Comparison of ENCODE assay signal across 9 cellular contexts in the genomic region with DNA sequence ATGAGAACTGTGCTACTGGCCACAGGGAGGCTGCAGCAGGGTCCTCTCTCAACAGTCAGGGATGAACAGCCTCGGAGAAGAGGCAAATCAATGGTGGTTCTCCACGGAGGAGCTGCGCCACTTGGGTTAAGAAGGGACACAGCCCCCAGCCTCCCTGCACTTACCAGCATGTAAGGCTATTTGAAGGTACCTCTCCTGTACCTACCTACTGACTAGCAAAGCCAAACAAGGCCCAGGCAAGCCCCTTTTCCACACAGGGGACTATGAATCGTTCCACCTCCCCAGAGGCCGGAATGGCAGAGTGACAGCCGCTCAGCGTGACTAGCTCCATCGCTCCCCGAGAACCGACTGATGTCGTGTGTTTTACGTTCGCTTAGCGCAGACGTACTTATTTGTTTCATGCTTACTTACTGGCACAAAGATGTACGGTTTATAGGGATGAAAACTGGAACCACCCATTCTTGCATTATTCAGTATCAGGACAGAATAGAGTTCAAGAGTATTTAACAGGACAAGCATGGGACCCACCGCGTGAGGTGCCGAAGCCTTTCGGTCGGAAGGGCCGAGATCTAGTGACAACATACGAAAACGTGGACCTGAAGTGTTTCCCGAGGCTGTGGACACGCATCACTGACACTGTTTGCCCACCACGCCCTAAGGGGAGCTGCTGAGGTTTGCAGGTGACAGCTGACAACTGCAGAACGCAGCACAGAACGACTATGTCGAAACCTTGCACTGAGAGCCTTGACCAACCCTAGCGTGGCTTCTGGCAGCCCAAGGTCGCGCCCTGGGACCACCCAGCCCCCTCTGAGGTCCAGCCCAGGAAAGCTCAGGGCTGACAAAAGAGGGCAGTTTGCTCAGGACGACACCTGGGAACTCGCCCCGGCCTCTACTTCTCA. TPM values are rescaled to one million over a fixed set of nuclear protein-coding genes. Genes with fewer than 3 reads are reported as not detected.
DNase-seq lines count a peak whose midpoint lies in the region; ATAC-seq and TF ChIP-seq lines count a peak whose summit lies in the region.
"Had no signal": no experiment of that assay in that cellular context is flagged by ENCODE, and none has a peak within 500 bp of the region (broad histone marks: within the 10 kb centered on the region; RNA-seq: fewer than 3 reads in every experiment).

No MANE protein-coding gene starts in this region.

- WGBS in sigmoid colon, 2 donors: 52 to 58% methylated on average over 36 of the region's 36 CpGs

- POLR2A ChIA-PET in Panc1 (lab: Charles Lee): interaction anchor here (0.5 to 1.2 kb wide), 2 partner anchors 76 to 937 kb away, joined by 5 read pairs; no protein-coding TSS in a partner anchor

- H3K36me3 ChIP-seq in Panc1 (ENCODE audit: control insufficient read depth, insufficient read depth, low read length) (peaks cover 11% of the 10 kb centered on the region; the same call in 1 of the 2 replicates), sigmoid colon (peaks cover 5 to 32% (median 7%) of the 10 kb centered on the region in 4 donors)

- in situ Hi-C loops in Panc1 (cut with HindIII; ENCODE audit: low pct_unique_long_range_greater_than_20kb, low sequenced_read_pairs): no loop called here

- TF ChIP-seq EP300 in sigmoid colon (IDR thresholded peaks at IDR 0.05): no peak

- CTCF ChIA-PET in Panc1 (lab: Charles Lee): interaction anchor here (0.6 kb wide), 1 partner anchor 95 kb away, joined by 4 read pairs; no protein-coding TSS in a partner anchor

- H3K27me3 ChIP-seq in Panc1 (ENCODE audit: control insufficient read depth, insufficient read depth, low read length) (no peaks in the 10 kb centered on the region), sigmoid colon (no peaks in the 10 kb centered on the region)

- TF ChIP-seq CTCF in GM12875 (IDR thresholded peaks at IDR 0.05; ENCODE audit: borderline replicate concordance, insufficient read depth, low read depth, low read length) (no peak), Panc1 (IDR thresholded peaks at IDR 0.05) (no peak), fibroblast of pulmonary artery (IDR thresholded peaks at IDR 0.05; ENCODE audit: low read length, missing control alignments) (no peak), sigmoid colon (IDR thresholded peaks at IDR 0.05) (no peak)

- BruUV-seq in Panc1 (replicated peaks; lab: Mats Ljungman, UMichigan): TSS peak; percentile 72

- peak overlapping the region; percentile 89 for H3K27ac ChIP-seq in Panc1 (ENCODE audit: low read length)
- H3K27ac ChIP-seq in sigmoid colon: peak overlapping the region in 1 of 4 donors; percentile 76

- ATAC-seq in Panc1: no peak
- ATAC-seq in GM19395 (IDR thresholded peaks at IDR 0.05; ENCODE audit: unreplicated experiment): no peak

- H3K9me3 ChIP-seq in Panc1 (ENCODE audit: control insufficient read depth, insufficient read depth, low read depth, low read length) (no peaks in the 10 kb centered on the region), sigmoid colon (no peaks in the 10 kb centered on the region)

- H3K4me3 ChIP-seq in GM12875 (ENCODE audit: low read depth, low read length) (peak overlapping the region; percentile 81), Panc1 (ENCODE audit: low read depth in 2 of 2, low read length in 2 of 2) (peak overlapping the region; percentile 76 to 99), fibroblast of pulmonary artery (replicated peaks; ENCODE audit: low read depth, low read length) (peak overlapping the region; percentile 80), sigmoid colon (peak overlapping the region; percentile 76 to 93 (median 90))

- intact Hi-C loops in Panc1 (cut with micrococcal nuclease; ENCODE audit: unreplicated experiment) (no loop called here), sigmoid colon (cut with DNase I) (no loop called here)

- TF ChIP-seq POLR2A in sigmoid colon (IDR thresholded peaks at IDR 0.05): no peak

- H3K4me1 ChIP-seq in Panc1 (ENCODE audit: control insufficient read depth, insufficient read depth, low read length) (peaks cover 34% of the 10 kb centered on the region), sigmoid colon (peaks cover 0 to 45% (median 36%) of the 10 kb centered on the region in 4 donors)

- DNase-seq in Panc1 (ENCODE audit: low read depth, low spot score): no peak
- no peak for DNase-seq in fibroblast of pulmonary artery (ENCODE audit: low read depth)
- DNase-seq in sigmoid colon: no peak
- DNase-seq in stimulated activated CD4-positive, alpha-beta T cell treated with anti-CD3 and anti-CD28 coated beads, Interleukin-4, amount 100 ng/mL, for 4 hours: no peak
- no peak for DNase-seq in DMS153 treated with DMSO at 0.1 percent for 48 hours (lab: John Stamatoyannopoulos, UW; ENCODE audit: unreplicated experiment)
- no peak for DNase-seq in NCI-H2196 treated with DMSO at 0.1 percent for 48 hours (lab: John Stamatoyannopoulos, UW; ENCODE audit: unreplicated experiment)
- DNase-seq: KG1 had no signal

RNA-seq across cellular contexts. Expression of gene TEPSIN, which starts 1.0 kb away (rescaled TPM):
- total RNA-seq in Panc1 (2021; ENCODE audit: unreplicated experiment) (44.9 TPM), sigmoid colon (10 to 100 TPM; 15.7 to 42.8 (median 24.4) TPM)
- polyA plus RNA-seq in Panc1 (2012; ENCODE audit: insufficient read length): 35.3 TPM
- polyA plus RNA-seq in sigmoid colon: 10 to 100 TPM in 2 of 3 donors, 1 to 10 TPM in 1; 6.9 to 33.5 (median 11.4) TPM

RNA-seq across cellular contexts. Expression of gene NDUFAF8, which starts 1.3 kb away (rescaled TPM):
- total RNA-seq in Panc1 (2021; ENCODE audit: unreplicated experiment) (75.8 TPM), sigmoid colon (10 to 100 TPM in 3 of 4 donors, 1 to 10 TPM in 1; 8.6 to 52.4 (median 35.0) TPM)
- polyA plus RNA-seq in Panc1 (2012; ENCODE audit: insufficient read length): 144 TPM
- 10 to 100 TPM; 19.7 to 37.6 (median 26.4) TPM for polyA plus RNA-seq in sigmoid colon

RNA-seq across cellular contexts. Expression of gene CEP131, which starts 15.1 kb away (rescaled TPM):
- 26.0 TPM for total RNA-seq in Panc1 (2021; ENCODE audit: unreplicated experiment)
- polyA plus RNA-seq in Panc1 (2012; ENCODE audit: insufficient read length): 32.5 TPM
- 10 to 100 TPM in 1 of 4 donors, 1 to 10 TPM in 3; 4.1 to 11.6 (median 5.1) TPM for total RNA-seq in sigmoid colon
- 10 to 100 TPM in 1 of 3 donors, 1 to 10 TPM in 2; 1.8 to 10.5 (median 4.8) TPM for polyA plus RNA-seq in sigmoid colon

RNA-seq across cellular contexts. Expression of gene SLC38A10, which starts 57.3 kb away (rescaled TPM):
- total RNA-seq in Panc1 (2021; ENCODE audit: unreplicated experiment) (188 TPM), sigmoid colon (10 to 100 TPM; 32.1 to 54.8 (median 42.3) TPM)
- polyA plus RNA-seq in Panc1 (2012; ENCODE audit: insufficient read length): 144 TPM
- polyA plus RNA-seq in sigmoid colon: 10 to 100 TPM in 2 of 3 donors, 1 to 10 TPM in 1; 7.8 to 88.7 (median 14.1) TPM
